Comparison of ENCODE assay signal across 8 cellular contexts in the genomic region with DNA sequence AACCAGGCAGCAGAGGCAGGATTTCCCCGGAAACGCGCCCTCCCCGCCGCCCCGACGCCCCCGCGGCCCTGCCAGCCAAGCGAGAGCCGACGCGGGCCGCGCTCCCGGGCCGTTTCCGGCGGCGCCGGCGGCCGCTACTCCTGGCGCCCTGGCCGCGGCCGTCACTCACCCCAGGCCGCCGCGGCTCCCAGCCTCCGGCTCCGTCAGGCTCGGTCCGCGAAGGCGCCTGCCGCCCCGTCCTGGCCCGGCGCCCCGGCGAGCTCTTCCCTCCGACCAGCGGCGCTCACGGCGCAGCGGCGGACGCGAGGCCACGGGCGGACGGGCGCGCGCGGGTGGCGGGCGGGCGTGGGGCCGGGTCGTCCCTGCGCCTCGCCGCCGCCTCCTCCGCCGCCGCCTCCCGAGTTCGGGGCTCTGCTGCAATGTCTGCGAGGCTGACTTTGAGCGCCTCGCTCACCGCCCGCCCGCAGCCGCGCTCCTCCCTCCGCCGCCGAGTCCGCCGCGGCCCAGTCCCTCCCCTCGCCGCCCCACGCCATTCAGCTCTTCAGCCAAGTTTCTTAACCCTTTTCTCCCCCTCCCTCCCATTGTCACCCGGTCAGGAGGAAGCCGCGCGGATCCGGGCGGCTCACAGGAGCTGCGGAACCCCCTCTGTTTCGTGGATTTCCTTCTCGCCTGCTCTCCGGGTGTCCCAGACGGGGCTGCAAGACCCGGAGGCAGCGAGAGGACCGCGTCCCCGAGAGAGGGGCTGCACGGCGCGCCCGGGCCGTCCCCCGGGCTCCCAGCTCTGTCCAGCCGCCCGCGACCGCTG. TPM values are rescaled to one million over a fixed set of nuclear protein-coding genes. Genes with fewer than 3 reads are reported as not detected.
DNase-seq lines count a peak whose midpoint lies in the region; ATAC-seq and TF ChIP-seq lines count a peak whose summit lies in the region.

A gene with protein sequence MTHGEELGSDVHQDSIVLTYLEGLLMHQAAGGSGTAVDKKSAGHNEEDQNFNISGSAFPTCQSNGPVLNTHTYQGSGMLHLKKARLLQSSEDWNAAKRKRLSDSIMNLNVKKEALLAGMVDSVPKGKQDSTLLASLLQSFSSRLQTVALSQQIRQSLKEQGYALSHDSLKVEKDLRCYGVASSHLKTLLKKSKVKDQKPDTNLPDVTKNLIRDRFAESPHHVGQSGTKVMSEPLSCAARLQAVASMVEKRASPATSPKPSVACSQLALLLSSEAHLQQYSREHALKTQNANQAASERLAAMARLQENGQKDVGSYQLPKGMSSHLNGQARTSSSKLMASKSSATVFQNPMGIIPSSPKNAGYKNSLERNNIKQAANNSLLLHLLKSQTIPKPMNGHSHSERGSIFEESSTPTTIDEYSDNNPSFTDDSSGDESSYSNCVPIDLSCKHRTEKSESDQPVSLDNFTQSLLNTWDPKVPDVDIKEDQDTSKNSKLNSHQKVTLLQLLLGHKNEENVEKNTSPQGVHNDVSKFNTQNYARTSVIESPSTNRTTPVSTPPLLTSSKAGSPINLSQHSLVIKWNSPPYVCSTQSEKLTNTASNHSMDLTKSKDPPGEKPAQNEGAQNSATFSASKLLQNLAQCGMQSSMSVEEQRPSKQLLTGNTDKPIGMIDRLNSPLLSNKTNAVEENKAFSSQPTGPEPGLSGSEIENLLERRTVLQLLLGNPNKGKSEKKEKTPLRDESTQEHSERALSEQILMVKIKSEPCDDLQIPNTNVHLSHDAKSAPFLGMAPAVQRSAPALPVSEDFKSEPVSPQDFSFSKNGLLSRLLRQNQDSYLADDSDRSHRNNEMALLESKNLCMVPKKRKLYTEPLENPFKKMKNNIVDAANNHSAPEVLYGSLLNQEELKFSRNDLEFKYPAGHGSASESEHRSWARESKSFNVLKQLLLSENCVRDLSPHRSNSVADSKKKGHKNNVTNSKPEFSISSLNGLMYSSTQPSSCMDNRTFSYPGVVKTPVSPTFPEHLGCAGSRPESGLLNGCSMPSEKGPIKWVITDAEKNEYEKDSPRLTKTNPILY (N-terminal part only) (minus strand): TSS at position 425 of the 805 bp plus-strand sequence. CDS start 96,808 bp downstream, outside the sequence.

- TF ChIP-seq CTCF in A673 (conservative IDR thresholded peaks at IDR 0.05; ENCODE audit: low read depth, low read length): no peak

- H3K27me3 ChIP-seq in A673 (replicated peaks; ENCODE audit: insufficient read depth, low read depth, low read length, poor library complexity): no peaks in the 10 kb centered on the region

- no TSS peak for BruUV-seq in A673 (replicated peaks; lab: Mats Ljungman, UMichigan)

- no peaks in the 10 kb centered on the region for H3K9me3 ChIP-seq in A673 (ENCODE audit: low read depth, low read length, poor library complexity, severe bottlenecking)

- peak within 1 kb of the TSS; percentile 78 for H3K4me3 ChIP-seq in A673 (ENCODE audit: low read depth, low read length, poor library complexity, severe bottlenecking)

- POLR2A ChIA-PET in A673 (lab: Charles Lee; ENCODE audit: low non-redundant PET): no interaction called here
- POLR2A ChIA-PET in activated CD8-positive, alpha-beta memory T cell treated with anti-CD3 and anti-CD28 coated beads for 36 hours (lab: Charles Lee): interaction anchor here (0.9 to 1.4 kb wide), 5 partner anchors 13 to 757 kb away, joined by 3 to 5 read pairs (median 4); a partner anchor contains a TSS

- H3K36me3 ChIP-seq in A673 (ENCODE audit: insufficient read depth, low read length, poor library complexity, severe bottlenecking): no peaks in the 10 kb centered on the region

- CTCF ChIA-PET in A673 (lab: Charles Lee): no interaction called here
- CTCF ChIA-PET in activated CD8-positive, alpha-beta memory T cell treated with anti-CD3 and anti-CD28 coated beads for 36 hours (lab: Charles Lee): interaction anchor here (0.6 to 2.0 kb wide), 2 partner anchors 11 to 41 kb away, joined by 3 to 4 read pairs; no protein-coding TSS in a partner anchor

- ATAC-seq in GM18868 (IDR thresholded peaks at IDR 0.05; ENCODE audit: unreplicated experiment) (peak; percentile 82), HG03139 (IDR thresholded peaks at IDR 0.05; ENCODE audit: unreplicated experiment) (peak; percentile 69)

- intact Hi-C loops in A673 (cut with micrococcal nuclease; ENCODE audit: unreplicated experiment): loop anchor here (10.0 kb wide), 1 partner anchor 200 kb away; no protein-coding TSS in a partner anchor

- peak; percentile 87 for DNase-seq in A673 (ENCODE audit: low spot score)
- DNase-seq in NCI-H82 (lab: John Stamatoyannopoulos, UW): peak; percentile 93
- peak; percentile 56 for DNase-seq in effector CD8-positive, alpha-beta T cell (lab: John Stamatoyannopoulos, UW)
- peak; percentile 95 for DNase-seq in medulla oblongata (ENCODE audit: extremely low spot score)
- DNase-seq in stimulated activated CD4-positive, alpha-beta T cell treated with anti-CD3 and anti-CD28 coated beads, TNF-alpha, amount 100 ng/mL, for 4 hours (ENCODE audit: low read depth in 3 of 3): peak; percentile 61 to 67 (median 65)

- H3K27ac ChIP-seq in A673 (ENCODE audit: low read depth, low read length, poor library complexity, severe bottlenecking): peak within 1 kb of the TSS; percentile 85

- peaks cover 35% of the 10 kb centered on the region for H3K4me1 ChIP-seq in A673 (ENCODE audit: insufficient read depth, low read length, poor library complexity, severe bottlenecking)

RNA-seq across cellular contexts. Expression of the gene that starts here (rescaled TPM):
- 14.6 and 15.4 TPM in 2 replicates for total RNA-seq in A673 (2021)
- total RNA-seq in activated CD8-positive, alpha-beta memory T cell treated with anti-CD3 and anti-CD28 coated beads for 36 hours: 10 to 100 TPM; 13.7 to 14.9 TPM

Comparison
In these comparisons a context has a peak if more than half of its experiments do, and no peak if none do; other contexts are left out.
1. Peak in every context shown above with its lines: DNase-seq, ATAC-seq, H3K4me3 ChIP-seq and H3K27ac ChIP-seq.